25 cellular contexts compared by ENCODE assay signal in genomic region chr3:126098391-126098858, GRCh38. TPM values are rescaled to one million over a fixed set of nuclear protein-coding genes. Genes with fewer than 3 reads are reported as not detected.
DNase-seq lines count a peak whose midpoint lies in the region; ATAC-seq and TF ChIP-seq lines count a peak whose summit lies in the region.
"Had no signal": no experiment of that assay in that cellular context is flagged by ENCODE, and none has a peak within 500 bp of the region (broad histone marks: within the 10 kb centered on the region; RNA-seq: fewer than 3 reads in every experiment).

No MANE protein-coding gene starts in this region.

- no TSS peak for BruUV-seq in Caco-2 (replicated peaks; lab: Mats Ljungman, UMichigan)

- H3K27ac ChIP-seq in psoas muscle, result peak overlapping the region; percentile 91
- H3K27ac ChIP-seq: BLaER1, esophagus squamous epithelium, lower lobe of right lung, uterus had no signal

- H3K9me3 ChIP-seq in psoas muscle (no peaks in the 10 kb centered on the region), Caco-2 (peaks cover 3% of the 10 kb centered on the region; the same call in 1 of the 2 replicates)
- H3K9me3 ChIP-seq: HAP-1, uterus had no signal

- H3K27me3 Mint-ChIP-seq in Caco-2 (ENCODE audit: insufficient read depth, unreplicated experiment), result no peaks in the 10 kb centered on the region
- H3K27me3 Mint-ChIP-seq: activated naive CD8-positive, alpha-beta T cell treated with anti-CD3 and anti-CD28 coated beads, Interleukin-2, amount 10 ng/mL, durations not matched to agents 7 days and 5 days had no signal

- H3K4me1 ChIP-seq in psoas muscle (peaks cover 51% of the 10 kb centered on the region), Caco-2 (no peaks in the 10 kb centered on the region)
- H3K4me1 ChIP-seq: BLaER1, HAP-1, lower lobe of right lung, uterus had no signal

- POLR2A ChIA-PET in Caco-2 (lab: Charles Lee), result no interaction called here

- H3K9me3 Mint-ChIP-seq in Caco-2 (ENCODE audit: unreplicated experiment), result peaks cover 30% of the 10 kb centered on the region

- CTCF ChIA-PET in Caco-2 (lab: Charles Lee), result interaction anchor here (0.6 kb wide), 1 partner anchor 424 kb away, joined by 3 read pairs; no protein-coding TSS in a partner anchor

- H3K27ac Mint-ChIP-seq in Caco-2 (ENCODE audit: unreplicated experiment), result no peak overlapping the region
- H3K27ac Mint-ChIP-seq: activated naive CD8-positive, alpha-beta T cell treated with anti-CD3 and anti-CD28 coated beads, Interleukin-2, amount 10 ng/mL, durations not matched to agents 7 days and 5 days; stimulated activated naive B cell treated with anti-CD40 and anti-IgM and Interleukin-4, amounts not matched to agents 10 μg/mL and 1 μg/mL and 100 μg/mL, for 72 hours; WTC11 had no signal

- DNase-seq in H4 (ENCODE audit: low spot score) (peak; percentile 72), astrocyte of the cerebellum (ENCODE audit: low read depth) (peak; percentile 35), hepatic stellate cell (ENCODE audit: low spot score) (peak; percentile 8), psoas muscle (peak in 1 of 2 donors; percentile 60), SK-N-DZ (ENCODE audit: low spot score) (no peak), HCEC 1CT (no peak), Caco-2 (no peak)
- DNase-seq: ACHN; activated CD4-positive, alpha-beta T cell treated with anti-CD3 and anti-CD28 coated beads, Interleukin-2, amount 50 U/mL, for 4 hours; activated naive CD8-positive, alpha-beta T cell treated with anti-CD3 and anti-CD28 coated beads, Interleukin-2, amount 10 ng/mL, durations not matched to agents 7 days and 5 days; COR-L47; cortex of kidney; DMS79 treated with DMSO at 0.1 percent for 48 hours; esophagus squamous epithelium; lower lobe of right lung; NCI-H446; stimulated activated CD4-positive, alpha-beta T cell treated with anti-CD3 and anti-CD28 coated beads, Interleukin-12 subunit alpha, Interleukin-12 subunit beta, amount 100 ng/mL, for 4 hours; stimulated activated CD4-positive, alpha-beta T cell treated with anti-CD3 and anti-CD28 coated beads, Interleukin-4, amount 100 ng/mL, for 24 hours; stimulated activated naive B cell treated with anti-CD40 and anti-IgM and Interleukin-4, amounts not matched to agents 10 μg/mL and 1 μg/mL and 100 μg/mL, for 72 hours; T1000; uterus had no signal

- in situ Hi-C loops in astrocyte of the cerebellum (cut with HindIII; ENCODE audit: low sequenced_read_pairs), result no loop called here

- H3K27me3 ChIP-seq in psoas muscle (ENCODE audit: insufficient read depth in 3 of 3, low read length in 2 of 3) (no peaks in the 10 kb centered on the region), Caco-2 (replicated peaks; ENCODE audit: control insufficient read depth, insufficient read depth, low read length) (no peaks in the 10 kb centered on the region)
- H3K27me3 ChIP-seq: BLaER1, esophagus squamous epithelium, uterus had no signal

- no peaks in the 10 kb centered on the region for H3K4me1 Mint-ChIP-seq in Caco-2 (ENCODE audit: low read depth, unreplicated experiment)
- H3K4me1 Mint-ChIP-seq: activated naive CD8-positive, alpha-beta T cell treated with anti-CD3 and anti-CD28 coated beads, Interleukin-2, amount 10 ng/mL, durations not matched to agents 7 days and 5 days; stimulated activated naive B cell treated with anti-CD40 and anti-IgM and Interleukin-4, amounts not matched to agents 10 μg/mL and 1 μg/mL and 100 μg/mL, for 72 hours; WTC11 had no signal

- WGBS in psoas muscle, 3 donors, result 56 to 63% (median 57%) methylated on average over 2 of the region's 2 CpGs

- H3K36me3 ChIP-seq in psoas muscle (ENCODE audit: insufficient read depth in 1 of 2, low read depth in 1 of 2) (peaks cover 0 to 4% of the 10 kb centered on the region in 2 donors), Caco-2 (ENCODE audit: control insufficient read depth, insufficient read depth, low read length) (no peaks in the 10 kb centered on the region)
- H3K36me3 ChIP-seq: BLaER1, esophagus squamous epithelium, HAP-1, lower lobe of right lung, uterus had no signal

- no peak overlapping the region for H3K4me3 Mint-ChIP-seq in Caco-2 (ENCODE audit: unreplicated experiment)
- H3K4me3 Mint-ChIP-seq: activated naive CD8-positive, alpha-beta T cell treated with anti-CD3 and anti-CD28 coated beads, Interleukin-2, amount 10 ng/mL, durations not matched to agents 7 days and 5 days; stimulated activated naive B cell treated with anti-CD40 and anti-IgM and Interleukin-4, amounts not matched to agents 10 μg/mL and 1 μg/mL and 100 μg/mL, for 72 hours; WTC11 had no signal

- H3K4me3 ChIP-seq in astrocyte of the cerebellum (ENCODE audit: low read depth, low read length) (no peak overlapping the region), psoas muscle (no peak overlapping the region), Caco-2 (ENCODE audit: low read depth, low read length) (no peak overlapping the region)
- H3K4me3 ChIP-seq: BLaER1, esophagus squamous epithelium, HAP-1, lower lobe of right lung, uterus had no signal

- H3K36me3 Mint-ChIP-seq in Caco-2 (ENCODE audit: insufficient read depth, unreplicated experiment), result no peaks in the 10 kb centered on the region

- no peak for TF ChIP-seq CTCF in astrocyte of the cerebellum (IDR thresholded peaks at IDR 0.05; ENCODE audit: low read depth, low read length, missing control alignments)
- no peak for TF ChIP-seq CTCF in psoas muscle (IDR thresholded peaks at IDR 0.05)
- TF ChIP-seq CTCF in Caco-2 (IDR thresholded peaks at IDR 0.05; ENCODE audit: insufficient read depth in 1 of 2, low read depth in 1 of 2, low read length in 1 of 2, severe bottlenecking in 1 of 2, unreplicated experiment in 1 of 2), result no peak

- peak; percentile 10 to 63 (median 48) for ATAC-seq in psoas muscle
- ATAC-seq in HG03571 (IDR thresholded peaks at IDR 0.05; ENCODE audit: unreplicated experiment), result no peak
- ATAC-seq: lower lobe of right lung; stimulated activated naive B cell treated with anti-CD40 and anti-IgM and Interleukin-4, amounts not matched to agents 10 μg/mL and 1 μg/mL and 100 μg/mL, for 72 hours; WTC11 had no signal

- intact Hi-C loops in psoas muscle (cut with DNase I) (no loop called here), Caco-2 (cut with micrococcal nuclease; ENCODE audit: unreplicated experiment) (no loop called here)

RNA-seq across cellular contexts. Expression of gene SLC41A3, which starts 14.5 kb away (rescaled TPM):
- total RNA-seq in H4 (2014; rRNA removed; shearing (Covaris generic)), result 34.5 and 43.6 TPM in 2 replicates
- total RNA-seq in psoas muscle, result 10 to 100 TPM; 37.5 to 58.9 (median 45.3) TPM
- polyA plus RNA-seq in psoas muscle, result 10 to 100 TPM; 28.7 to 36.9 (median 34.7) TPM
- polyA plus RNA-seq in SK-N-DZ (2014; cell fraction: cytosol; rRNA removed), result 25.8 and 31.9 TPM in 2 replicates
- polyA plus RNA-seq in SK-N-DZ (2014; cell fraction: nucleus; rRNA removed), result 52.5 and 76.5 TPM in 2 replicates
- total RNA-seq in Caco-2 (2022), result 38.0 and 41.3 TPM in 2 replicates

Comparison
In these comparisons a context has a peak if more than half of its experiments do, and no peak if none do; other contexts are left out.
1. DNase-seq: peak in H4 (single experiment), astrocyte of the cerebellum (single experiment) and hepatic stellate cell (single experiment); none in SK-N-DZ (single experiment), HCEC 1CT (single experiment) and Caco-2 (0 of 2).